7 cellular contexts compared by ENCODE assay signal in the genomic region with DNA sequence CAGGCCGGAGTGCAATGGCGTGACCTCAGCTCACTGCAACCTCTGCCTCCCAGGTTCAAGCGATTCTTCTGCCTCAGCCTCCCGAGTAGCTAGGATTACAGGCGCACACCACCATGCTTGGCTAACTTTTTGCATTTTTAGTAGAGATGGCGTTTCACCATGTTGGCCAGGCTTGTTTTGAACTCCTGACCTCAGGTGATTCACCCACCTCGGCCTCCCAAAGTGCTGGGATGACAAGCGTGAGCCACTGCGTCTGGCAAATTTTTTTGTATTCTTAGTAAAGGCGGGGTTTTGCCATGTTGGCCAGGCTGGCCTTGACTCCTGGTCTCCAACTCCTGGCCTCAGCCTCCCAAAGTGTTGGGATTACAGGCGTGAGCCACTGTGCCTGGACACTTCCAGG.
DNase-seq lines count a peak whose midpoint lies in the region; ATAC-seq and TF ChIP-seq lines count a peak whose summit lies in the region.
"Not testable (repeated sequence)": the region's sequence is repeated elsewhere in the genome, so short reads cannot be mapped to it uniquely, and the experiment has no call there.

No MANE protein-coding gene starts in this region.

- not testable (repeated sequence) for H3K9me3 ChIP-seq in Peyer's patch; esophagus (ENCODE audit: control insufficient read depth in 2 of 2, insufficient read depth in 1 of 2, low read depth in 1 of 2, low read length in 1 of 2); right cardiac atrium (ENCODE audit: control insufficient read depth, low read length); muscle layer of duodenum (ENCODE audit: control insufficient read depth in 1 of 2, low read length in 2 of 2); gastrocnemius medialis; thyroid gland

- ATAC-seq in right cardiac atrium, gastrocnemius medialis: not testable (repeated sequence)

- TF ChIP-seq CTCF in Peyer's patch (IDR thresholded peaks at IDR 0.05); brain microvascular endothelial cell (IDR thresholded peaks at IDR 0.05; ENCODE audit: low read depth, low read length, missing control alignments); gastrocnemius medialis (IDR thresholded peaks at IDR 0.05 in 4 of 5, conservative IDR thresholded peaks at IDR 0.05 in 1 of 5); thyroid gland (IDR thresholded peaks at IDR 0.05): not testable (repeated sequence)

- not testable (repeated sequence) for H3K27me3 ChIP-seq in Peyer's patch; brain microvascular endothelial cell (replicated peaks); esophagus (ENCODE audit: control insufficient read depth in 1 of 2, insufficient read depth in 2 of 2, low read length in 2 of 2); right cardiac atrium (ENCODE audit: control insufficient read depth, insufficient read depth); muscle layer of duodenum (ENCODE audit: low read depth, low read length); gastrocnemius medialis; thyroid gland

- TF ChIP-seq POLR2A in Peyer's patch (IDR thresholded peaks at IDR 0.05); gastrocnemius medialis (IDR thresholded peaks at IDR 0.05); thyroid gland (IDR thresholded peaks at IDR 0.05): not testable (repeated sequence)

- not testable (repeated sequence) for DNase-seq in Peyer's patch, brain microvascular endothelial cell, right cardiac atrium, gastrocnemius medialis, thyroid gland

- H3K27ac ChIP-seq in Peyer's patch: peak overlapping the region in 3 of 4 donors; percentile 10 to 70 (median 66)
- peak overlapping the region; percentile 82 for H3K27ac ChIP-seq in brain microvascular endothelial cell
- H3K27ac ChIP-seq in esophagus (ENCODE audit: low read depth in 2 of 2, low read length in 1 of 2): peak overlapping the region; percentile 53 to 68
- H3K27ac ChIP-seq in right cardiac atrium (ENCODE audit: low read length): peak overlapping the region; percentile 53
- peak overlapping the region; percentile 34 for H3K27ac ChIP-seq in muscle layer of duodenum (ENCODE audit: low read length)
- H3K27ac ChIP-seq in gastrocnemius medialis: peak overlapping the region; percentile 70 to 84 (median 76)
- peak overlapping the region in 2 of 3 donors; percentile 45 to 51 for H3K27ac ChIP-seq in thyroid gland

- 91% methylated on average over 11 of the region's 11 CpGs for WGBS in esophagus, 2 donors
- 92% methylated on average over 11 of the region's 11 CpGs for WGBS in right cardiac atrium
- WGBS in thyroid gland, 2 donors: 89 to 96% methylated on average over 11 of the region's 11 CpGs

- intact Hi-C loops in right cardiac atrium (cut with DNase I) (loop anchor here in 1 of 4 donors (10.0 kb wide), 1 partner anchor 51 kb away; no protein-coding TSS in a partner anchor), gastrocnemius medialis (cut with DNase I; ENCODE audit: low total_unique reads) (loop anchor here (5.0 kb wide), 1 partner anchor 38 kb away; no protein-coding TSS in a partner anchor)
- intact Hi-C loops in thyroid gland (cut with DNase I): not testable (repeated sequence)

- not testable (repeated sequence) for H3K4me3 ChIP-seq in Peyer's patch; brain microvascular endothelial cell (ENCODE audit: low read depth, low read length); esophagus (ENCODE audit: low read depth in 1 of 2, low read length in 2 of 2); right cardiac atrium (ENCODE audit: low read length); muscle layer of duodenum (ENCODE audit: low read depth in 1 of 2, low read length in 2 of 2); gastrocnemius medialis; thyroid gland (replicated peaks in 1 of 3)

- not testable (repeated sequence) for H3K4me1 ChIP-seq in Peyer's patch; esophagus (ENCODE audit: control insufficient read depth in 2 of 2, insufficient read depth in 2 of 2, low read length in 1 of 2)
- H3K4me1 ChIP-seq in right cardiac atrium (ENCODE audit: control insufficient read depth, insufficient read depth, low read length): peaks cover 14% of the 10 kb centered on the region
- peaks cover 12 to 33% of the 10 kb centered on the region in 2 donors for H3K4me1 ChIP-seq in muscle layer of duodenum (ENCODE audit: control insufficient read depth in 1 of 2, insufficient read depth in 2 of 2, low read length in 2 of 2)
- H3K4me1 ChIP-seq in gastrocnemius medialis: peaks cover 51 to 58% of the 10 kb centered on the region in 2 donors
- peaks cover 10 to 26% of the 10 kb centered on the region in 2 donors for H3K4me1 ChIP-seq in thyroid gland

- in situ Hi-C loops in brain microvascular endothelial cell (cut with HindIII; ENCODE audit: low pct_ligation_motif_present, low sequenced_read_pairs); gastrocnemius medialis (cut with MboI; ENCODE audit: low sequenced_read_pairs in 4 of 4): not testable (repeated sequence)

- H3K36me3 ChIP-seq in Peyer's patch: peaks cover 0 to 20% (median 0%) of the 10 kb centered on the region in 3 donors
- peaks cover 46% of the 10 kb centered on the region for H3K36me3 ChIP-seq in brain microvascular endothelial cell (replicated peaks)
- H3K36me3 ChIP-seq in esophagus (ENCODE audit: control insufficient read depth in 2 of 2, insufficient read depth in 2 of 2, low read length in 1 of 2); thyroid gland: not testable (repeated sequence)
- H3K36me3 ChIP-seq in muscle layer of duodenum (ENCODE audit: control insufficient read depth in 1 of 2, insufficient read depth in 2 of 2, low read length in 2 of 2): peaks cover 6 to 11% of the 10 kb centered on the region in 2 donors
- peaks cover 0 to 20% of the 10 kb centered on the region in 2 donors for H3K36me3 ChIP-seq in gastrocnemius medialis
